7 cellular contexts compared by ENCODE assay signal in the genomic region with DNA sequence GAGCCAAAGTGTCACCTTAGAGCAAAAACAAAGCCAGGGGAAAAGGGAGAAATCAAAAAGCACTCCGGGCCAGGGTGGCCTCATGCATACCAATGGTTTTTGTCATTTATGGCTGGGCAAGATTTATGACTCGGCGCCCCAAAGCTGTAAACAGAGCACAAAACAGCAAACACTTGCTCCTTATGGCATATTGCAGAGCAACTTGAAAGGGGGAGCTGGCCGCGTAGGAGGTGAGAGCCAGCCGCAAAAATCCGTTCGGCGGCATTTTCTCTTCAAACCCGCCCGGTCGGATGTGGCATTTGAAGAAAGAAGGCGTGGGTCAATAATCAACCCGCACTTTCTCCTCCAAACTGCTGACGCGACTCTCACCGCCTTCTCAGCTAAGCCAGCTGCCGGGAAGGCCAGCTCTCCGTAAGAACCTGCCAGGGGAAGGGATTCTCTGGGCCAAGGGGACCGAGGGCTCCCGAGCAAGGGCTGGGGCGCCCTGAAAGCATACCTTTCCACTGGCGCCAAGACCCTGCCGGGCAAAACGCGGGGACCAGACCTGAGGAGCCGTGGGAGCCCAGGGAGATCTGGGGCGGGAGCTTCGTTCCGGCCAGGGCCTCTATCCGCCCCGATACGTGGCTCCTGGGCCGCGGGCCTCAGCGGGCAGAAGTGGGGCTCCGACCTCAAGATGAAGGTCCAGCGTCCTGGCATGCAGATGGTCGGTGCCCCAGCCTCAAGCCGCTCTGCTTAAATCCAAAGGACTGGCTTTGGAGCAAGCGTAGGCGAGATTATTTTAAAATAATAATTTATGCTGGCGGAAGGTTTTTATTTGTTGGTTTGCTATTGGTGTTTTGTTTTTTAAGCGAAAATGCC. TPM values are rescaled to one million over a fixed set of nuclear protein-coding genes. Genes with fewer than 3 reads are reported as not detected.
DNase-seq lines count a peak whose midpoint lies in the region; TF ChIP-seq lines count a peak whose summit lies in the region.
"Had no signal": no experiment of that assay in that cellular context is flagged by ENCODE, and none has a peak within 500 bp of the region (broad histone marks: within the 10 kb centered on the region; RNA-seq: fewer than 3 reads in every experiment).

No MANE protein-coding gene starts in this region.

- TF ChIP-seq CTCF in RWPE1 (conservative IDR thresholded peaks at IDR 0.05; ENCODE audit: low read depth): no peak
- TF ChIP-seq CTCF in hepatocyte (IDR thresholded peaks at IDR 0.05; ENCODE audit: poor library complexity): no peak
- TF ChIP-seq CTCF in tibial artery (IDR thresholded peaks at IDR 0.05): no peak

- H3K4me3 ChIP-seq in hepatocyte (peak overlapping the region; percentile 18), tibial artery (peak overlapping the region; percentile 15 to 23)

- peak overlapping the region; percentile 91 for H3K4me2 ChIP-seq in hepatocyte

- H3K9me3 ChIP-seq in hepatocyte (ENCODE audit: low read depth) (no peaks in the 10 kb centered on the region), tibial artery (no peaks in the 10 kb centered on the region)

- WGBS in hepatocyte (ENCODE audit: low lambda C conversion rate, missing lambda C conversion rate): 9% methylated on average over 44 of the region's 44 CpGs

- no peaks in the 10 kb centered on the region for H3K9me2 ChIP-seq in hepatocyte (replicated peaks; ENCODE audit: insufficient read depth)

- H3K27ac ChIP-seq in RWPE1 (peak overlapping the region; percentile 86), hepatocyte (peak overlapping the region; percentile 75), tibial artery (peak overlapping the region; percentile 1 to 34)

- no peaks in the 10 kb centered on the region for H4K20me1 ChIP-seq in hepatocyte (ENCODE audit: insufficient read depth, poor library complexity, severe bottlenecking)

- H3K4me1 ChIP-seq in hepatocyte (ENCODE audit: insufficient read depth) (peaks cover 15% of the 10 kb centered on the region), tibial artery (peaks cover 5 to 64% (median 39%) of the 10 kb centered on the region in 4 donors)

- intact Hi-C loops in tibial artery (cut with DNase I; ENCODE audit: low total_unique reads): no loop called here

- no peak overlapping the region for H2AFZ ChIP-seq in hepatocyte

- H3K36me3 ChIP-seq in hepatocyte (replicated peaks; ENCODE audit: insufficient read depth, low read depth) (no peaks in the 10 kb centered on the region), tibial artery (no peaks in the 10 kb centered on the region)

- peaks cover 30% of the 10 kb centered on the region for H3K79me2 ChIP-seq in hepatocyte

- CTCF ChIA-PET in RWPE1 (lab: Yijun Ruan, JAX): interaction anchor here (0.8 to 2.5 kb wide), 3 partner anchors 15 to 35 kb away, joined by 3 to 8 read pairs (median 4); a partner anchor contains a TSS

- peak; percentile 73 for DNase-seq in RWPE1 (ENCODE audit: low spot score)
- DNase-seq in hepatocyte (ENCODE audit: low spot score): peak; percentile 72
- DNase-seq in tibial artery: no peak
- no peak for DNase-seq in NCI-H1436 treated with DMSO at 0.1 percent for 48 hours (lab: John Stamatoyannopoulos, UW)
- DNase-seq in DMS 273 treated with DMSO at 0.1 percent for 48 hours (lab: John Stamatoyannopoulos, UW): no peak
- DNase-seq in NOMO-1 treated with dmso at 0.1 percent for 144 hours (lab: John Stamatoyannopoulos, UW; ENCODE audit: unreplicated experiment): no peak
- DNase-seq: substantia nigra had no signal

- POLR2A ChIA-PET in RWPE1 (lab: Yijun Ruan, JAX; ENCODE audit: low non-redundant PET): interaction anchor here (1.2 kb wide), 1 partner anchor 257 kb away, joined by 3 read pairs; no protein-coding TSS in a partner anchor

- H3K27me3 ChIP-seq in hepatocyte (peaks cover 64% of the 10 kb centered on the region), tibial artery (no peaks in the 10 kb centered on the region)

RNA-seq across cellular contexts. Expression of a gene that starts 12.9 kb away (rescaled TPM):
- total RNA-seq in hepatocyte: 0.36 TPM in 1 of 2 replicates, not detected in the other
- 0.07 and 0.81 TPM in 2 replicates for polyA plus RNA-seq in hepatocyte

RNA-seq across cellular contexts. Expression of a gene that starts 15.2 kb away (rescaled TPM):
- total RNA-seq in hepatocyte: 1.3 and 1.4 TPM in 2 replicates
- polyA plus RNA-seq in hepatocyte: 0.69 and 0.96 TPM in 2 replicates

RNA-seq across cellular contexts. Expression of a gene that starts 19.6 kb away (rescaled TPM):
- 0.12 and 0.30 TPM in 2 replicates for total RNA-seq in hepatocyte
- polyA plus RNA-seq in hepatocyte: 0.25 and 0.77 TPM in 2 replicates

RNA-seq across cellular contexts. Expression of a gene that starts 28.1 kb away (rescaled TPM):
- 0.08 and 0.70 TPM in 2 replicates for total RNA-seq in hepatocyte
- polyA plus RNA-seq in hepatocyte: 0.41 and 0.92 TPM in 2 replicates

RNA-seq across cellular contexts. Expression of a gene that starts 32.2 kb away (rescaled TPM):
- total RNA-seq in hepatocyte: not detected in 2 replicates
- 0.16 and 0.23 TPM in 2 replicates for polyA plus RNA-seq in hepatocyte

Comparison
In these comparisons a context has a peak if more than half of its experiments do, and no peak if none do; other contexts are left out.
1. DNase-seq: peak in RWPE1 (single experiment) and hepatocyte (single experiment); none in tibial artery (0 of 2), NCI-H1436 treated with DMSO at 0.1 percent for 48 hours (single experiment), DMS 273 treated with DMSO at 0.1 percent for 48 hours (single experiment) and NOMO-1 treated with dmso at 0.1 percent for 144 hours (single experiment).
2. H3K27ac ChIP-seq: peak in every context shown above with its lines; median percentile 86 in RWPE1; 75 in hepatocyte; 18 in tibial artery.